ENCODE assay signal across 17 cellular contexts in the genomic region with DNA sequence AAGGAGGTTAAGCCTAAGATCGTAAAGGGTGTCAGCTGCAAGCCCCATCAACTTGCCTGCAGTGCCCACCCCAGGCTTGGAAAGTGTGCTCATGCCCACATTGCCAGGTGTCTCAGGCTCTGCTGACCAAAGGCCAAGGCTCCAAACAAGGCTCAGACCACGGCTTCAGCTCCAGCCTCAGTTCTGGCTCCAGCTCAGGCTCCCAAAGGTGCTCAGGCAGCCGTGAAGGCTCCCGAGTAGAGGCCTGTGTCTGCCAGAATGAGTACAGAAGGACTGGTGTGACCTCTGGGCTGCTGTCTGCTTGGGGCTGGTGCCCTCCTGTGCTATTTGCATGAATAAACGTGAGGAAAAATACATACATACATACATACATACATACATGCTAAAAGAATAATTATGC. TPM values are rescaled to one million over a fixed set of nuclear protein-coding genes. Genes with fewer than 3 reads are reported as not detected.
DNase-seq lines count a peak whose midpoint lies in the region; ATAC-seq, FAIRE-seq and TF ChIP-seq lines count a peak whose summit lies in the region.
"Had no signal": no experiment of that assay in that cellular context is flagged by ENCODE, and none has a peak within 500 bp of the region (broad histone marks: within the 10 kb centered on the region; RNA-seq: fewer than 3 reads in every experiment).

No MANE protein-coding gene starts in this region.

- peak overlapping the region; percentile 1 to 38 for H2BK12ac ChIP-seq in mesenchymal stem cell (ENCODE audit: low read length in 2 of 2)

- H3K27ac Mint-ChIP-seq in HFFc6, result peak overlapping the region; percentile 100
- H3K27ac Mint-ChIP-seq in activated T-cell treated with anti-CD3 and anti-CD28 coated beads, Interleukin-2, amount 50 U/mL, for 24 hours, result no peak overlapping the region
- H3K27ac Mint-ChIP-seq: B cell had no signal

- H2BK5ac ChIP-seq in mesenchymal stem cell (ENCODE audit: low read depth, low read length, poor library complexity, severe bottlenecking), result no peak overlapping the region

- H4K91ac ChIP-seq in mesenchymal stem cell (ENCODE audit: low read length), result peak overlapping the region; percentile 77

- H3K4ac ChIP-seq in mesenchymal stem cell (ENCODE audit: low read depth in 1 of 2, low read length in 2 of 2), result peak overlapping the region in 1 of 2 experiments; percentile 68

- ATAC-seq in GM21447 (IDR thresholded peaks at IDR 0.05; ENCODE audit: unreplicated experiment), result no peak

- H3K23ac ChIP-seq in mesenchymal stem cell (ENCODE audit: low read length in 2 of 2), result no peak overlapping the region

- peak overlapping the region in 1 of 2 experiments; percentile 1 for H3K18ac ChIP-seq in mesenchymal stem cell (ENCODE audit: low read depth in 1 of 2, low read length in 2 of 2)

- no peaks in the 10 kb centered on the region for H3K9me3 ChIP-seq in mesenchymal stem cell (ENCODE audit: control insufficient read depth, low read length)

- H3K36me3 Mint-ChIP-seq in HFFc6 (ENCODE audit: low read depth), result no peaks in the 10 kb centered on the region
- H3K36me3 Mint-ChIP-seq in activated T-cell treated with anti-CD3 and anti-CD28 coated beads, Interleukin-2, amount 50 U/mL, for 24 hours (ENCODE audit: low read depth), result no peaks in the 10 kb centered on the region

- H3K4me3 Mint-ChIP-seq in HFFc6, result peak overlapping the region; percentile 65
- H3K4me3 Mint-ChIP-seq in activated T-cell treated with anti-CD3 and anti-CD28 coated beads, Interleukin-2, amount 50 U/mL, for 24 hours, result no peak overlapping the region
- H3K4me3 Mint-ChIP-seq: B cell had no signal

- no peak overlapping the region for H2BK120ac ChIP-seq in mesenchymal stem cell (ENCODE audit: low read depth, low read length)

- H3K4me3 ChIP-seq in mesenchymal stem cell (ENCODE audit: insufficient read depth in 1 of 2, low read depth in 1 of 2, low read length in 2 of 2), result no peak overlapping the region

- H3K27ac ChIP-seq in mesenchymal stem cell (ENCODE audit: low read length, poor library complexity, severe bottlenecking), result no peak overlapping the region

- H3K27me3 Mint-ChIP-seq in HFFc6 (ENCODE audit: insufficient read depth), result no peaks in the 10 kb centered on the region; the same call in 1 of the 2 replicates
- peaks cover 9% of the 10 kb centered on the region for H3K27me3 Mint-ChIP-seq in activated T-cell treated with anti-CD3 and anti-CD28 coated beads, Interleukin-2, amount 50 U/mL, for 24 hours

- H3K36me3 ChIP-seq in mesenchymal stem cell (ENCODE audit: control insufficient read depth in 1 of 2, insufficient read depth in 2 of 2, low read depth in 1 of 2, low read length in 2 of 2), result no peaks in the 10 kb centered on the region

- peak; percentile 59 for FAIRE-seq in RCC 7860 (lab: Jason Lieb, UNC)

- H4K8ac ChIP-seq in mesenchymal stem cell (ENCODE audit: low read length), result no peak overlapping the region

- H3K14ac ChIP-seq in mesenchymal stem cell (ENCODE audit: low read length in 2 of 2), result no peak overlapping the region

- DNase-seq in HFFc6 (no peak), RCC 7860 (ENCODE audit: low spot score) (peak; percentile 61), mesenchymal stem cell (no peak), RPMI8226 (no peak), glomerular visceral epithelial cell (ENCODE audit: extremely low spot score) (no peak)
- DNase-seq in activated T-cell treated with anti-CD3 and anti-CD28 coated beads, Interleukin-2, amount 50 U/mL, for 24 hours, result no peak
- DNase-seq: COR-L47; DMS 273 treated with DMSO at 0.1 percent for 48 hours; DND-41; HCEC 1CT; KBM-7; MV-4-11; NCI-H1694 treated with DMSO at 0.1 percent for 48 hours; NK-92 treated with Interleukin-12 subunit alpha and Interleukin-12 subunit beta, amount 100 ng/mL, for 24 hours; SIG-M5 had no signal

- H3K4me2 ChIP-seq in mesenchymal stem cell (ENCODE audit: low read length, poor library complexity, severe bottlenecking), result no peak overlapping the region

- no peaks in the 10 kb centered on the region for H3K9me3 Mint-ChIP-seq in HFFc6
- H3K9me3 Mint-ChIP-seq in activated T-cell treated with anti-CD3 and anti-CD28 coated beads, Interleukin-2, amount 50 U/mL, for 24 hours, result no peaks in the 10 kb centered on the region

- no peak overlapping the region for H2AFZ ChIP-seq in mesenchymal stem cell (ENCODE audit: low read depth, low read length)

- H3K4me1 ChIP-seq in mesenchymal stem cell (ENCODE audit: control insufficient read depth, insufficient read depth, low read depth, low read length), result peaks cover 23% of the 10 kb centered on the region

- WGBS in mesenchymal stem cell, result 86% methylated on average over 3 of the region's 5 CpGs

- H3K9ac ChIP-seq in mesenchymal stem cell (ENCODE audit: low read length), result no peak overlapping the region

- H3K79me1 ChIP-seq in mesenchymal stem cell (replicated peaks; ENCODE audit: low read length, poor library complexity, severe bottlenecking), result no peaks in the 10 kb centered on the region

- peak overlapping the region; percentile 1 for H2AK5ac ChIP-seq in mesenchymal stem cell (ENCODE audit: low read length, severe bottlenecking)

- H2BK15ac ChIP-seq in mesenchymal stem cell (ENCODE audit: low read depth, poor library complexity, severe bottlenecking), result peak overlapping the region; percentile 12

- no peak for TF ChIP-seq CTCF in HFFc6 (IDR thresholded peaks at IDR 0.05)

- H3K4me1 Mint-ChIP-seq in HFFc6 (ENCODE audit: low read depth), result peaks cover 91% of the 10 kb centered on the region
- no peaks in the 10 kb centered on the region for H3K4me1 Mint-ChIP-seq in activated T-cell treated with anti-CD3 and anti-CD28 coated beads, Interleukin-2, amount 50 U/mL, for 24 hours (ENCODE audit: low read depth)
- H3K4me1 Mint-ChIP-seq: B cell had no signal

- H3K27me3 ChIP-seq in mesenchymal stem cell (ENCODE audit: control insufficient read depth in 1 of 2, insufficient read depth in 1 of 2, low read length in 2 of 2), result no peaks in the 10 kb centered on the region

RNA-seq across cellular contexts. Expression of a gene that starts 27.9 kb away (rescaled TPM):
- 100 to 1,000 TPM; 119 to 309 (median 142) TPM for total RNA-seq in HFFc6 (2021; fragmentation: NEBNext Ultra II Directional; extraction: Animal tissue kit (Norgen Biotek cat#: 25700))
- 56.0 TPM for polyA plus RNA-seq in mesenchymal stem cell (2013, experiment 1 of 2)
- 52.3 TPM for polyA plus RNA-seq in mesenchymal stem cell (2013, experiment 2 of 2)
